Comparison of ENCODE assay signal across 21 cellular contexts in the genomic region with DNA sequence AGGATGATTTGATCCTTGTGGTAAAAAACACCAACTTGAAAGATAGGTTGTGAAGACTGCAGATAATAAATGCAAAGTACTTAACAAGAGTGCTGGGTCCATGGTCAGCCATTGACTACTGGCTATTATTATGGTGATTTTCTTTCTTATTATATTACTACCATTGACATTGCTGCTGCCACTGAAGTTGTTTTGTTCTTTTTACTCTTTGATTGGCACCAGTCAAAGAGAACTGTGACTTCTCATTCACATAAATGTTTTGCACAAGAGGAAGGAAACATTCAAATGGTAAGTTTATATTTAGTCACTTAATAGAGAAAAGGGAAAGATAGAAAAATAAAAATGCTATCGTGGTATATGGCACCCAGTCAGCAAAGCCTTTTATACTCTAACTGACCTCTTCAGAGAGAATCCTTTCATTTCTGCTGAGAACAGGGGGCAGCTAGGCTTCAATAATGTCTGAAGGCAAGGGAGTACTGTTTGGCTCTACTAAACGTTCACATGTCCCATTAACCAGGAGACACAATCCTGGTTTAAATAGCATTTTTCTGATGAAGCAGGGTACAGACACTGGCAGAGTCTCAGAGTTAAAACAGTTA.
"Had no signal": no experiment of that assay in that cellular context is flagged by ENCODE, and none has a peak within 500 bp of the region (broad histone marks: within the 10 kb centered on the region; RNA-seq: fewer than 3 reads in every experiment).

No MANE protein-coding gene starts in this region.

- H3K36me3 ChIP-seq: left ventricle myocardium inferior, suprapubic skin, transverse colon had no signal

- H3K36me3 Mint-ChIP-seq: activated naive CD4-positive, alpha-beta T cell treated with anti-CD3 and anti-CD28 coated beads, Interleukin-2, amount 50 U/mL, for 72 hours; brain; mesothelial cell of epicardium; naive thymus-derived CD8-positive, alpha-beta T cell; stimulated activated effector memory CD8-positive, alpha-beta T cell treated with anti-CD3 and anti-CD28 coated beads, Interleukin-12 subunit alpha, Interleukin-12 subunit beta, amount 100 ng/mL, for 72 hours had no signal

- ATAC-seq: activated naive CD4-positive, alpha-beta T cell treated with anti-CD3 and anti-CD28 coated beads, Interleukin-2, amount 50 U/mL, for 72 hours; activated T-helper 17 cell treated with anti-CD3 and anti-CD28 coated beads, Interleukin-2, amount 50 U/mL, for 72 hours; foreskin keratinocyte; naive thymus-derived CD8-positive, alpha-beta T cell; sciatic nerve; stimulated activated effector memory CD8-positive, alpha-beta T cell treated with anti-CD3 and anti-CD28 coated beads, Interleukin-12 subunit alpha, Interleukin-12 subunit beta, amount 100 ng/mL, for 72 hours; stimulated activated naive CD8-positive, alpha-beta T cell treated with anti-CD3 and anti-CD28 coated beads, Interleukin-15, amount 100 ng/mL, for 72 hours had no signal

- H3K4me3 Mint-ChIP-seq: activated T-cell treated with anti-CD3 and anti-CD28 coated beads, Interleukin-2, amount 50 U/mL, for 24 hours; activated T-helper 17 cell treated with anti-CD3 and anti-CD28 coated beads, Interleukin-2, amount 50 U/mL, for 72 hours; dendritic cell treated with granulocyte-macrophage colony-stimulating factor and Interleukin-4, amounts not matched to agents 40 ng/mL and 50 ng/mL, for 4 days; mesothelial cell of epicardium; naive thymus-derived CD8-positive, alpha-beta T cell; stimulated activated effector memory CD8-positive, alpha-beta T cell treated with anti-CD3 and anti-CD28 coated beads, Interleukin-12 subunit alpha, Interleukin-12 subunit beta, amount 100 ng/mL, for 72 hours; stimulated activated naive CD8-positive, alpha-beta T cell treated with anti-CD3 and anti-CD28 coated beads, Interleukin-15, amount 100 ng/mL, for 72 hours had no signal

- DNase-seq: activated CD8-positive, alpha-beta memory T cell treated with anti-CD3 and anti-CD28 coated beads for 24 hours; activated CD8-positive, alpha-beta memory T cell treated with anti-CD3 and anti-CD28 coated beads, Interleukin-2, amount 50 U/mL, for 4 hours; activated T-cell treated with anti-CD3 and anti-CD28 coated beads, Interleukin-2, amount 50 U/mL, for 24 hours; aorta; effector CD4-positive, alpha-beta T cell; left ventricle myocardium inferior; naive thymus-derived CD8-positive, alpha-beta T cell; posterior cingulate gyrus; stimulated activated CD4-positive, alpha-beta T cell treated with anti-CD3 and anti-CD28 coated beads, Interleukin-2, amount 100 ng/mL, for 24 hours; stimulated activated naive CD8-positive, alpha-beta T cell treated with anti-CD3 and anti-CD28 coated beads, Interleukin-15, amount 100 ng/mL, for 72 hours; T-helper 9 cell; transverse colon had no signal

- H3K4me3 ChIP-seq: left ventricle myocardium inferior, suprapubic skin, transverse colon had no signal

- H3K27ac ChIP-seq: foreskin keratinocyte, left ventricle myocardium inferior, suprapubic skin, transverse colon had no signal

- H3K27me3 ChIP-seq: foreskin keratinocyte, suprapubic skin, transverse colon had no signal

- H3K4me1 Mint-ChIP-seq: activated T-helper 17 cell treated with anti-CD3 and anti-CD28 coated beads, Interleukin-2, amount 50 U/mL, for 72 hours; naive thymus-derived CD8-positive, alpha-beta T cell; stimulated activated effector memory CD8-positive, alpha-beta T cell treated with anti-CD3 and anti-CD28 coated beads, Interleukin-12 subunit alpha, Interleukin-12 subunit beta, amount 100 ng/mL, for 72 hours; stimulated activated naive CD8-positive, alpha-beta T cell treated with anti-CD3 and anti-CD28 coated beads, Interleukin-15, amount 100 ng/mL, for 72 hours had no signal

- H3K27ac Mint-ChIP-seq: activated naive CD4-positive, alpha-beta T cell treated with anti-CD3 and anti-CD28 coated beads, Interleukin-2, amount 50 U/mL, for 72 hours; activated T-cell treated with anti-CD3 and anti-CD28 coated beads, Interleukin-2, amount 50 U/mL, for 24 hours; activated T-helper 17 cell treated with anti-CD3 and anti-CD28 coated beads, Interleukin-2, amount 50 U/mL, for 72 hours; dendritic cell treated with granulocyte-macrophage colony-stimulating factor and Interleukin-4, amounts not matched to agents 40 ng/mL and 50 ng/mL, for 4 days; mesothelial cell of epicardium; naive thymus-derived CD8-positive, alpha-beta T cell; stimulated activated effector memory CD8-positive, alpha-beta T cell treated with anti-CD3 and anti-CD28 coated beads, Interleukin-12 subunit alpha, Interleukin-12 subunit beta, amount 100 ng/mL, for 72 hours; stimulated activated naive CD8-positive, alpha-beta T cell treated with anti-CD3 and anti-CD28 coated beads, Interleukin-15, amount 100 ng/mL, for 72 hours had no signal

- H3K9me3 ChIP-seq: left ventricle myocardium inferior, suprapubic skin, transverse colon had no signal

- H3K9me3 Mint-ChIP-seq: brain; dendritic cell treated with granulocyte-macrophage colony-stimulating factor and Interleukin-4, amounts not matched to agents 40 ng/mL and 50 ng/mL, for 4 days; mesothelial cell of epicardium had no signal

- H3K27me3 Mint-ChIP-seq: activated T-cell treated with anti-CD3 and anti-CD28 coated beads, Interleukin-2, amount 50 U/mL, for 24 hours; activated T-helper 17 cell treated with anti-CD3 and anti-CD28 coated beads, Interleukin-2, amount 50 U/mL, for 72 hours; dendritic cell treated with granulocyte-macrophage colony-stimulating factor and Interleukin-4, amounts not matched to agents 40 ng/mL and 50 ng/mL, for 4 days; naive thymus-derived CD8-positive, alpha-beta T cell; stimulated activated naive CD8-positive, alpha-beta T cell treated with anti-CD3 and anti-CD28 coated beads, Interleukin-15, amount 100 ng/mL, for 72 hours had no signal

- H3K4me1 ChIP-seq: foreskin keratinocyte, left ventricle myocardium inferior, suprapubic skin, transverse colon had no signal
